9 cellular contexts compared by ENCODE assay signal in genomic region chr20:34877002-34877264, GRCh38. TPM values are rescaled to one million over a fixed set of nuclear protein-coding genes. Genes with fewer than 3 reads are reported as not detected.
DNase-seq lines count a peak whose midpoint lies in the region; ATAC-seq, FAIRE-seq and TF ChIP-seq lines count a peak whose summit lies in the region.
"Had no signal": no experiment of that assay in that cellular context is flagged by ENCODE, and none has a peak within 500 bp of the region (broad histone marks: within the 10 kb centered on the region; RNA-seq: fewer than 3 reads in every experiment).

No MANE protein-coding gene starts in this region.

- no peak for TF ChIP-seq CTCF in activated B cell treated with CpG ODN at 0.5 μM for 24 hours (IDR thresholded peaks at IDR 0.05)

- H3K4me3 ChIP-seq in HAP-1 (peak overlapping the region; percentile 69), right cardiac atrium (ENCODE audit: low read length) (peak overlapping the region; percentile 82), skeletal muscle tissue (ENCODE audit: low read length in 3 of 3) (peak overlapping the region; percentile 89 to 91 (median 90))

- H3K27me3 ChIP-seq in HAP-1 (ENCODE audit: low read depth) (no peaks in the 10 kb centered on the region), right cardiac atrium (ENCODE audit: control insufficient read depth, insufficient read depth) (no peaks in the 10 kb centered on the region), skeletal muscle tissue (ENCODE audit: control insufficient read depth in 3 of 3, insufficient read depth in 3 of 3, low read length in 3 of 3) (no peaks in the 10 kb centered on the region)

- FAIRE-seq in GM12892 (lab: Jason Lieb, UNC): no peak
- FAIRE-seq: endometrium had no signal

- intact Hi-C loops in activated B cell treated with CpG ODN at 0.5 μM for 24 hours (cut with micrococcal nuclease) (loop anchor here (2.0 to 10.0 kb wide), 4 partner anchors 125 to 1078 kb away; partner anchors contain the start of genes AHCY, ERGIC3 and SCAND1), right cardiac atrium (cut with DNase I) (no loop called here)

- POLR2A ChIA-PET in activated B cell treated with CpG ODN at 0.5 μM for 24 hours (lab: Charles Lee): interaction anchor here (0.6 to 1.7 kb wide), 5 partner anchors 9 to 1076 kb away, joined by 3 to 16 read pairs (median 3); partner anchors contain the start of genes EIF6, GSS and MYH7B

- TF ChIP-seq POLR2A in GM12892 (IDR thresholded peaks at IDR 0.05; ENCODE audit: low read depth, low read length): no peak

- H3K4me1 Mint-ChIP-seq in activated B cell treated with CpG ODN at 0.5 μM for 24 hours: peaks cover 45% of the 10 kb centered on the region

- DNase-seq in HAP-1 (ENCODE audit: low spot score in 2 of 2) (peak in 1 of 2 experiments; percentile 36), activated B cell treated with CpG ODN at 0.5 μM for 24 hours (no peak), right cardiac atrium (no peak), GM03348 (ENCODE audit: low spot score) (no peak), GM12892 (ENCODE audit: insufficient read length) (no peak), superior temporal gyrus (ENCODE audit: extremely low spot score) (no peak)

- H3K27ac ChIP-seq in right cardiac atrium (ENCODE audit: low read length): peak overlapping the region; percentile 78
- peak overlapping the region; percentile 91 for H3K27ac ChIP-seq in skeletal muscle tissue (ENCODE audit: low read depth, low read length)

- H3K36me3 ChIP-seq in HAP-1 (replicated peaks) (no peaks in the 10 kb centered on the region), skeletal muscle tissue (ENCODE audit: control insufficient read depth in 3 of 3, insufficient read depth in 3 of 3, low read length in 3 of 3) (no peaks in the 10 kb centered on the region)

- peak overlapping the region; percentile 86 for H3K4me3 Mint-ChIP-seq in activated B cell treated with CpG ODN at 0.5 μM for 24 hours

- H3K9me3 ChIP-seq in HAP-1: no peaks in the 10 kb centered on the region
- H3K9me3 ChIP-seq in right cardiac atrium (ENCODE audit: control insufficient read depth, low read length): no peaks in the 10 kb centered on the region
- H3K9me3 ChIP-seq in skeletal muscle tissue (ENCODE audit: control insufficient read depth in 3 of 3, low read length in 3 of 3): no peaks in the 10 kb centered on the region

- H3K27me3 Mint-ChIP-seq in activated B cell treated with CpG ODN at 0.5 μM for 24 hours: no peaks in the 10 kb centered on the region

- peak overlapping the region; percentile 96 to 98 (median 98) for H3K9ac ChIP-seq in skeletal muscle tissue (ENCODE audit: low read depth in 1 of 3, low read length in 3 of 3)

- ATAC-seq in activated B cell treated with CpG ODN at 0.5 μM for 24 hours (ENCODE audit: low read depth) (no peak), right cardiac atrium (no peak), HG03045 (IDR thresholded peaks at IDR 0.05; ENCODE audit: unreplicated experiment) (no peak)

- H3K36me3 Mint-ChIP-seq in activated B cell treated with CpG ODN at 0.5 μM for 24 hours (ENCODE audit: low read depth): no peaks in the 10 kb centered on the region

- in situ Hi-C loops in HAP-1 (cut with MboI; ENCODE audit: low sequenced_read_pairs): loop anchor here (10.0 kb wide), 1 partner anchor 218 kb away; the partner anchor contains the start of gene TRPC4AP

- CTCF ChIA-PET in activated B cell treated with CpG ODN at 0.5 μM for 24 hours (lab: Charles Lee): interaction anchor here (0.7 to 1.4 kb wide), 2 partner anchors 52 to 219 kb away, joined by 3 to 4 read pairs; partner anchors contain the start of gene NCOA6

- peak overlapping the region; percentile 16 for H3K27ac Mint-ChIP-seq in activated B cell treated with CpG ODN at 0.5 μM for 24 hours

- H3K4me1 ChIP-seq in HAP-1 (peaks cover 19% of the 10 kb centered on the region), right cardiac atrium (ENCODE audit: control insufficient read depth, insufficient read depth, low read length) (peaks cover 3% of the 10 kb centered on the region), skeletal muscle tissue (ENCODE audit: control insufficient read depth in 3 of 3, insufficient read depth in 3 of 3, low read length in 3 of 3) (peaks cover 34 to 53% (median 44%) of the 10 kb centered on the region in 3 donors)

- H3K9me3 Mint-ChIP-seq in activated B cell treated with CpG ODN at 0.5 μM for 24 hours: no peaks in the 10 kb centered on the region

- under 1% methylated on average over 12 of the region's 12 CpGs for WGBS in right cardiac atrium

RNA-seq across cellular contexts. Expression of gene ACSS2, which starts 0.5 kb away (rescaled TPM):
- total RNA-seq in activated B cell treated with CpG ODN at 0.5 μM for 24 hours (8.4 and 11.3 TPM in 2 replicates), right cardiac atrium (10 to 100 TPM; 61.8 to 79.8 (median 69.5) TPM), skeletal muscle tissue (71.0 TPM)
- polyA plus RNA-seq in right cardiac atrium: 74.6 TPM
- 18.6 TPM for polyA plus RNA-seq in GM12892 (2012; ENCODE audit: missing spikeins)

RNA-seq across cellular contexts. Expression of gene GGT7, which starts 4.3 kb away (rescaled TPM):
- total RNA-seq in activated B cell treated with CpG ODN at 0.5 μM for 24 hours (17.6 and 20.6 TPM in 2 replicates), right cardiac atrium (10 to 100 TPM; 17.8 to 22.0 (median 18.6) TPM), skeletal muscle tissue (2.6 TPM)
- 14.8 TPM for polyA plus RNA-seq in right cardiac atrium
- 3.8 TPM for polyA plus RNA-seq in GM12892 (2012; ENCODE audit: missing spikeins)

RNA-seq across cellular contexts. Expression of gene NCOA6, which starts 51.5 kb away (rescaled TPM):
- total RNA-seq in activated B cell treated with CpG ODN at 0.5 μM for 24 hours (23.7 and 24.0 TPM in 2 replicates), right cardiac atrium (10 to 100 TPM; 17.8 to 26.3 (median 19.6) TPM), skeletal muscle tissue (14.6 TPM)
- polyA plus RNA-seq in right cardiac atrium: 26.5 TPM
- polyA plus RNA-seq in GM12892 (2012; ENCODE audit: missing spikeins): 9.4 TPM
